In genomic region chr5:149860801-149861322, GRCh38 we compare ENCODE assay signal across 8 cellular contexts.
DNase-seq lines count a peak whose midpoint lies in the region; ATAC-seq, FAIRE-seq and TF ChIP-seq lines count a peak whose summit lies in the region.

No MANE protein-coding gene starts in this region.

- no peak overlapping the region for H3K4me3 Mint-ChIP-seq in T-helper 17 cell
- peak overlapping the region; percentile 63 for H3K4me3 Mint-ChIP-seq in natural killer cell treated with Interleukin-12 subunit alpha and Interleukin-12 subunit beta and Interleukin-15 and Interleukin-18, amount 100 ng/mL, for 72 hours
- H3K4me3 Mint-ChIP-seq in progenitor cell of endocrine pancreas (ENCODE audit: low read depth): no peak overlapping the region

- H3K9me3 Mint-ChIP-seq in natural killer cell treated with Interleukin-12 subunit alpha and Interleukin-12 subunit beta and Interleukin-15 and Interleukin-18, amount 100 ng/mL, for 72 hours: no peaks in the 10 kb centered on the region
- H3K9me3 Mint-ChIP-seq in progenitor cell of endocrine pancreas (ENCODE audit: low read depth): no peaks in the 10 kb centered on the region

- no peaks in the 10 kb centered on the region for H3K36me3 Mint-ChIP-seq in T-helper 17 cell (ENCODE audit: low read depth)
- H3K36me3 Mint-ChIP-seq in natural killer cell treated with Interleukin-12 subunit alpha and Interleukin-12 subunit beta and Interleukin-15 and Interleukin-18, amount 100 ng/mL, for 72 hours: no peaks in the 10 kb centered on the region
- H3K36me3 Mint-ChIP-seq in progenitor cell of endocrine pancreas (ENCODE audit: insufficient read depth): no peaks in the 10 kb centered on the region

- H3K27me3 Mint-ChIP-seq in T-helper 17 cell (no peaks in the 10 kb centered on the region), progenitor cell of endocrine pancreas (peaks cover 4% of the 10 kb centered on the region)
- H3K27me3 Mint-ChIP-seq in natural killer cell treated with Interleukin-12 subunit alpha and Interleukin-12 subunit beta and Interleukin-15 and Interleukin-18, amount 100 ng/mL, for 72 hours: no peaks in the 10 kb centered on the region

- DNase-seq in GM19239 (ENCODE audit: insufficient read length, low spot score) (peak; percentile 18), T-helper 17 cell (no peak), NCI-H1436 treated with DMSO at 0.1 percent for 48 hours (lab: John Stamatoyannopoulos, UW) (no peak), progenitor cell of endocrine pancreas (ENCODE audit: low spot score, unreplicated experiment) (no peak), NCI-H2107 treated with DMSO at 0.1 percent for 48 hours (lab: John Stamatoyannopoulos, UW; ENCODE audit: unreplicated experiment) (no peak)
- peak; percentile 78 for DNase-seq in natural killer cell treated with Interleukin-12 subunit alpha and Interleukin-12 subunit beta and Interleukin-15 and Interleukin-18, amount 100 ng/mL, for 72 hours (ENCODE audit: low spot score)

- H3K27ac Mint-ChIP-seq in T-helper 17 cell (peak overlapping the region; percentile 83), progenitor cell of endocrine pancreas (no peak overlapping the region)
- H3K27ac Mint-ChIP-seq in natural killer cell treated with Interleukin-12 subunit alpha and Interleukin-12 subunit beta and Interleukin-15 and Interleukin-18, amount 100 ng/mL, for 72 hours: peak overlapping the region; percentile 27 to 76

- FAIRE-seq in GM19239 (lab: Jason Lieb, UNC): peak; percentile 47

- ATAC-seq in HG02798 (IDR thresholded peaks at IDR 0.05; ENCODE audit: poor library complexity, unreplicated experiment) (peak; percentile 84), T-helper 17 cell (peak; percentile 52), GM19324 (IDR thresholded peaks at IDR 0.05; ENCODE audit: low FRiP score, unreplicated experiment) (no peak)
- peak; percentile 83 for ATAC-seq in natural killer cell treated with Interleukin-12 subunit alpha and Interleukin-12 subunit beta and Interleukin-15 and Interleukin-18, amount 100 ng/mL, for 72 hours

- H3K9me3 ChIP-seq in T-helper 17 cell (ENCODE audit: control insufficient read depth, low read length, poor library complexity, severe bottlenecking): no peaks in the 10 kb centered on the region

- H3K4me1 Mint-ChIP-seq in T-helper 17 cell (peaks cover 9% of the 10 kb centered on the region), progenitor cell of endocrine pancreas (ENCODE audit: low read depth) (peaks cover 1% of the 10 kb centered on the region)
- H3K4me1 Mint-ChIP-seq in natural killer cell treated with Interleukin-12 subunit alpha and Interleukin-12 subunit beta and Interleukin-15 and Interleukin-18, amount 100 ng/mL, for 72 hours (ENCODE audit: low read depth in 2 of 2): peaks cover 28 to 29% of the 10 kb centered on the region in 2 donors

- TF ChIP-seq CTCF in progenitor cell of endocrine pancreas (IDR thresholded peaks at IDR 0.05; ENCODE audit: unreplicated experiment): no peak

Comparison
In these comparisons a context has a peak if more than half of its experiments do, and no peak if none do; other contexts are left out.
1. DNase-seq: peak in GM19239 (single experiment) and natural killer cell treated with Interleukin-12 subunit alpha and Interleukin-12 subunit beta and Interleukin-15 and Interleukin-18, amount 100 ng/mL, for 72 hours (single experiment); none in T-helper 17 cell (0 of 3), NCI-H1436 treated with DMSO at 0.1 percent for 48 hours (single experiment), progenitor cell of endocrine pancreas (single experiment) and NCI-H2107 treated with DMSO at 0.1 percent for 48 hours (single experiment).